In genomic region chr6:136967874-136968752, GRCh38 we compare ENCODE assay signal across 1 cellular context.
A peak's percentile ranks its signal among the peaks of the same experiment; 100 is the strongest.
TF ChIP-seq lines count a peak whose summit lies in the region.

No MANE protein-coding gene starts in this region.

TF ChIP-seq in HepG2, 621 proteins besides CTCF, POLR2A, EP300 and RAD21 (continued from another document):
- TF ChIP-seq CSRNP2 (CRISPR knock-in tag; conservative IDR thresholded peaks at IDR 0.05; ENCODE audit: low read depth) = no peak
- TF ChIP-seq PRDM4 (CRISPR knock-in tag; IDR thresholded peaks at IDR 0.05; ENCODE audit: borderline replicate concordance) = no peak
- no peak for TF ChIP-seq GATAD1 (CRISPR knock-in tag; IDR thresholded peaks at IDR 0.05)
- TF ChIP-seq GABPA (IDR thresholded peaks at IDR 0.05; ENCODE audit: low read depth, low read length) = no peak
- TF ChIP-seq GABPA (CRISPR knock-in tag; IDR thresholded peaks at IDR 0.05; ENCODE audit: low read depth) = peak; percentile 52; the same call in 1 of the 2 replicates
- no peak for TF ChIP-seq ZNF207 (IDR thresholded peaks at IDR 0.05; ENCODE audit: borderline replicate concordance)
- no peak for TF ChIP-seq DZIP1 (CRISPR knock-in tag; IDR thresholded peaks at IDR 0.05)
- no peak for TF ChIP-seq ZNF235 (CRISPR knock-in tag; IDR thresholded peaks at IDR 0.05; ENCODE audit: borderline replicate concordance)
- TF ChIP-seq STAG1 (CRISPR knock-in tag; IDR thresholded peaks at IDR 0.05) = peak; percentile 77
- no peak for TF ChIP-seq HNF4G (IDR thresholded peaks at IDR 0.05; ENCODE audit: borderline replicate concordance, low read depth, low read length)
- TF ChIP-seq HNF4G (CRISPR knock-in tag; IDR thresholded peaks at IDR 0.05; ENCODE audit: borderline replicate concordance, low read depth) = no peak
- TF ChIP-seq ELF1 (CRISPR knock-in tag; IDR thresholded peaks at IDR 0.05) = 0 out of 2 replicates have a peak, but pooled peaks have one; percentile 38
- TF ChIP-seq YY1 (IDR thresholded peaks at IDR 0.05; ENCODE audit: insufficient read depth, insufficient replicate concordance, low read depth, low read length) = no peak
- no peak for TF ChIP-seq CENPX (CRISPR knock-in tag; IDR thresholded peaks at IDR 0.05)
- no peak for TF ChIP-seq SP4 (CRISPR knock-in tag; IDR thresholded peaks at IDR 0.05)
- TF ChIP-seq SP5 (CRISPR knock-in tag; IDR thresholded peaks at IDR 0.05; ENCODE audit: borderline replicate concordance, low read depth) = no peak
- TF ChIP-seq DMTF1 (CRISPR knock-in tag; IDR thresholded peaks at IDR 0.05) = no peak
- TF ChIP-seq TEAD3 (CRISPR knock-in tag; optimal IDR thresholded peaks at IDR 0.05; ENCODE audit: borderline replicate concordance) = peak; percentile 20
- TF ChIP-seq ETV5 (CRISPR knock-in tag; IDR thresholded peaks at IDR 0.05; ENCODE audit: borderline replicate concordance) = peak; percentile 35; the same call in 1 of the 2 replicates
- no peak for TF ChIP-seq PHF20 (CRISPR knock-in tag; IDR thresholded peaks at IDR 0.05)
- no peak for TF ChIP-seq ZNF276 (CRISPR knock-in tag; IDR thresholded peaks at IDR 0.05; ENCODE audit: low read depth)
- TF ChIP-seq SMAD1 (CRISPR knock-in tag; IDR thresholded peaks at IDR 0.05; ENCODE audit: borderline replicate concordance, low read depth) = no peak
- no peak for TF ChIP-seq ZNF326 (CRISPR knock-in tag; IDR thresholded peaks at IDR 0.05; ENCODE audit: borderline replicate concordance)
- no peak for TF ChIP-seq ZNF768 (CRISPR knock-in tag; IDR thresholded peaks at IDR 0.05)
- TF ChIP-seq BCL3 (CRISPR knock-in tag; IDR thresholded peaks at IDR 0.05) = no peak
- TF ChIP-seq AGO1 (IDR thresholded peaks at IDR 0.05; ENCODE audit: low read depth, low read length, poor library complexity, severe bottlenecking) = no peak
- no peak for TF ChIP-seq SP1 (IDR thresholded peaks at IDR 0.05)
- no peak for TF ChIP-seq SP1 (CRISPR knock-in tag; IDR thresholded peaks at IDR 0.05)
- TF ChIP-seq MYC (CRISPR knock-in tag; IDR thresholded peaks at IDR 0.05; ENCODE audit: borderline replicate concordance) = no peak
- no peak for TF ChIP-seq NPAS2 (CRISPR knock-in tag; IDR thresholded peaks at IDR 0.05; ENCODE audit: borderline replicate concordance)
- TF ChIP-seq MIXL1 (CRISPR knock-in tag; IDR thresholded peaks at IDR 0.05) = peak; percentile 60; the same call in 1 of the 2 replicates
- TF ChIP-seq NR2C2 (CRISPR knock-in tag; IDR thresholded peaks at IDR 0.05; ENCODE audit: borderline replicate concordance) = peak; percentile 62; the same call in 1 of the 2 replicates
- TF ChIP-seq HOXA3 (CRISPR knock-in tag; IDR thresholded peaks at IDR 0.05) = 0 out of 2 replicates have a peak, but pooled peaks have one; percentile 22
- peak; percentile 94 for TF ChIP-seq ZKSCAN1 (IDR thresholded peaks at IDR 0.05; ENCODE audit: low read length)
- no peak for TF ChIP-seq ZNF124 (CRISPR knock-in tag; IDR thresholded peaks at IDR 0.05)
- TF ChIP-seq ZNF441 (CRISPR knock-in tag; IDR thresholded peaks at IDR 0.05; ENCODE audit: borderline replicate concordance) = no peak
